Comparison of ENCODE assay signal across 9 cellular contexts in genomic region chr15:81338422-81339007, GRCh38. TPM values are rescaled to one million over a fixed set of nuclear protein-coding genes. Genes with fewer than 3 reads are reported as not detected.
DNase-seq lines count a peak whose midpoint lies in the region; ATAC-seq, FAIRE-seq and TF ChIP-seq lines count a peak whose summit lies in the region.
"Had no signal": no experiment of that assay in that cellular context is flagged by ENCODE, and none has a peak within 500 bp of the region (broad histone marks: within the 10 kb centered on the region; RNA-seq: fewer than 3 reads in every experiment).

No MANE protein-coding gene starts in this region.

- H3K9me2 ChIP-seq in Karpas-422 (replicated peaks; ENCODE audit: insufficient read depth, low read length), result no peaks in the 10 kb centered on the region

- H4K20me1 ChIP-seq in Karpas-422 (ENCODE audit: insufficient read depth, low read depth, low read length), result no peaks in the 10 kb centered on the region

- H3K36me3 Mint-ChIP-seq in type B pancreatic cell, result no peaks in the 10 kb centered on the region

- H3K27me3 Mint-ChIP-seq in type B pancreatic cell, result no peaks in the 10 kb centered on the region

- H3K9me3 ChIP-seq in HEK293 (ENCODE audit: control insufficient read depth, insufficient read depth, low read depth, low read length), result no peaks in the 10 kb centered on the region
- no peaks in the 10 kb centered on the region for H3K9me3 ChIP-seq in adipocyte (ENCODE audit: control insufficient read depth, low read length)
- no peaks in the 10 kb centered on the region for H3K9me3 ChIP-seq in heart right ventricle
- H3K9me3 ChIP-seq in small intestine (ENCODE audit: control insufficient read depth, low read depth), result no peaks in the 10 kb centered on the region
- H3K9me3 ChIP-seq in Karpas-422 (ENCODE audit: low read length), result no peaks in the 10 kb centered on the region

- CTCF ChIA-PET in HEK293 (lab: Yijun Ruan, JAX), result interaction anchor here (1.9 to 3.1 kb wide), 3 partner anchors 61 to 72 kb away, joined by 4 to 17 read pairs (median 8); no protein-coding TSS in a partner anchor

- no peak for FAIRE-seq in small intestine (lab: Jason Lieb, UNC)

- H3K4me1 ChIP-seq in HEK293 (ENCODE audit: control insufficient read depth, insufficient read depth, low read length) (peaks cover 5% of the 10 kb centered on the region; the same call in 1 of the 2 replicates), adipocyte (ENCODE audit: control insufficient read depth, insufficient read depth, low read length) (peaks cover 23% of the 10 kb centered on the region), heart right ventricle (peaks cover 0 to 28% (median 8%) of the 10 kb centered on the region in 9 donors), small intestine (ENCODE audit: control insufficient read depth in 2 of 2, insufficient read depth in 1 of 2, low read depth in 1 of 2, low read length in 1 of 2) (no peaks in the 10 kb centered on the region), Karpas-422 (ENCODE audit: low read length) (no peaks in the 10 kb centered on the region)

- H3K4me3 ChIP-seq in HEK293 (ENCODE audit: low read depth, low read length) (no peak overlapping the region), adipocyte (ENCODE audit: low read length) (peak overlapping the region; percentile 53), heart right ventricle (no peak overlapping the region), small intestine (ENCODE audit: low read depth in 1 of 2, low read length in 2 of 2) (no peak overlapping the region), Karpas-422 (ENCODE audit: low read length) (no peak overlapping the region)

- POLR2A ChIA-PET in HEK293 (lab: Yijun Ruan, JAX), result no interaction called here

- H3K9ac ChIP-seq in adipocyte (ENCODE audit: low read length), result no peak overlapping the region
- H3K9ac ChIP-seq in Karpas-422 (ENCODE audit: low read length), result no peak overlapping the region

- TF ChIP-seq CTCF in HEK293 (tag by site-specific recombination; IDR thresholded peaks at IDR 0.05) (no peak), heart right ventricle (IDR thresholded peaks at IDR 0.05) (no peak), type B pancreatic cell (conservative IDR thresholded peaks at IDR 0.05) (no peak)

- peak; percentile 52 to 82 (median 68) for ATAC-seq in heart right ventricle
- ATAC-seq: left colon had no signal

- H3K27ac Mint-ChIP-seq in type B pancreatic cell, result no peak overlapping the region

- H3K4me1 Mint-ChIP-seq in type B pancreatic cell (ENCODE audit: unreplicated experiment), result no peaks in the 10 kb centered on the region

- H3K79me2 ChIP-seq in Karpas-422 (ENCODE audit: low read length), result no peaks in the 10 kb centered on the region

- H3K36me3 ChIP-seq in HEK293 (ENCODE audit: control insufficient read depth in 2 of 2, insufficient read depth in 1 of 2, low read length in 2 of 2), result no peaks in the 10 kb centered on the region
- H3K36me3 ChIP-seq in adipocyte (ENCODE audit: control insufficient read depth, insufficient read depth, low read length, severe bottlenecking), result no peaks in the 10 kb centered on the region
- no peaks in the 10 kb centered on the region for H3K36me3 ChIP-seq in heart right ventricle
- no peaks in the 10 kb centered on the region for H3K36me3 ChIP-seq in small intestine (ENCODE audit: control insufficient read depth in 2 of 2, insufficient read depth in 2 of 2, low read length in 2 of 2)
- no peaks in the 10 kb centered on the region for H3K36me3 ChIP-seq in Karpas-422 (ENCODE audit: insufficient read depth, low read length)

- H3K27me3 ChIP-seq in adipocyte (replicated peaks; ENCODE audit: control insufficient read depth, insufficient read depth, low read length) (peaks cover 32% of the 10 kb centered on the region), heart right ventricle (no peaks in the 10 kb centered on the region), small intestine (ENCODE audit: control insufficient read depth in 2 of 2, insufficient read depth in 2 of 2, low read length in 2 of 2) (no peaks in the 10 kb centered on the region), Karpas-422 (ENCODE audit: low read length) (no peaks in the 10 kb centered on the region)

- no peak overlapping the region for H2AFZ ChIP-seq in Karpas-422 (ENCODE audit: low read length)

- no peak overlapping the region for H3K4me2 ChIP-seq in Karpas-422 (ENCODE audit: low read depth, low read length, poor library complexity, severe bottlenecking)

- no peak overlapping the region; the same call in 1 of the 2 replicates for H3K27ac ChIP-seq in HEK293 (ENCODE audit: extremely low read depth, low read depth, low read length)
- H3K27ac ChIP-seq in heart right ventricle, result peak overlapping the region in 8 of 10 donors; percentile 9 to 71 (median 54)
- no peak overlapping the region for H3K27ac ChIP-seq in small intestine (ENCODE audit: low read depth in 1 of 2, low read length in 1 of 2)
- H3K27ac ChIP-seq in Karpas-422 (ENCODE audit: low read length), result no peak overlapping the region

- H3K4me3 Mint-ChIP-seq in type B pancreatic cell, result no peak overlapping the region

- H3K9me3 Mint-ChIP-seq in type B pancreatic cell, result no peaks in the 10 kb centered on the region

- intact Hi-C loops in heart right ventricle (cut with DNase I), result loop anchor here in 3 of 10 donors (5.0 to 10.0 kb wide), 3 partner anchors 46 to 64 kb away; no protein-coding TSS in a partner anchor

- DNase-seq in adipocyte (ENCODE audit: low read depth), result peak; percentile 86
- DNase-seq in heart right ventricle, result peak in 1 of 2 donors; percentile 24
- DNase-seq in smooth muscle cell of the brain vasculature (ENCODE audit: low read depth, low spot score), result peak; percentile 31
- no peak for DNase-seq in small intestine
- DNase-seq in activated CD4-positive, alpha-beta T cell treated with anti-CD3 and anti-CD28 coated beads for 4 hours, result no peak
- no peak for DNase-seq in Karpas-422
- DNase-seq in type B pancreatic cell (ENCODE audit: extremely low spot score, unreplicated experiment), result no peak
- DNase-seq: left colon had no signal

- WGBS in heart right ventricle, 2 donors, result 55 to 63% methylated on average over 8 of the region's 8 CpGs
- 45 to 71% (median 57%) methylated on average over 8 of the region's 8 CpGs for WGBS in small intestine, 3 donors

TF ChIP-seq in HEK293, 187 proteins besides CTCF, POLR2A, EP300 and RAD21 (continues in another document):
- TF ChIP-seq ZNF701 (tag by site-specific recombination; IDR thresholded peaks at IDR 0.05) (no peak), ZNF707 (tag by site-specific recombination; IDR thresholded peaks at IDR 0.05) (no peak), ZNF561 (tag by site-specific recombination; IDR thresholded peaks at IDR 0.05; ENCODE audit: borderline replicate concordance) (no peak), ZNF837 (tag by site-specific recombination; IDR thresholded peaks at IDR 0.05) (no peak), ZNF133 (tag by site-specific recombination; IDR thresholded peaks at IDR 0.05) (no peak), ZNF560 (tag by site-specific recombination; IDR thresholded peaks at IDR 0.05; ENCODE audit: borderline replicate concordance) (no peak), ZNF2 (tag by site-specific recombination; IDR thresholded peaks at IDR 0.05) (no peak), ZNF24 (tag by site-specific recombination; IDR thresholded peaks at IDR 0.05) (no peak; the same call in 1 of the 2 replicates), ZNF488 (tag by site-specific recombination; IDR thresholded peaks at IDR 0.05) (no peak), BCL6B (tag by site-specific recombination; IDR thresholded peaks at IDR 0.05) (peak; percentile 95), ZNF654 (tag by site-specific recombination; IDR thresholded peaks at IDR 0.05; ENCODE audit: low read depth) (no peak), ZNF747 (tag by site-specific recombination; IDR thresholded peaks at IDR 0.05) (no peak), ZNF140 (tag by site-specific recombination; IDR thresholded peaks at IDR 0.05) (no peak), ZNF768 (tag by site-specific recombination; IDR thresholded peaks at IDR 0.05) (no peak)

RNA-seq across cellular contexts. Expression of gene STARD5, which starts 14.6 kb away (rescaled TPM):
- 1 to 10 TPM in 6 of 10 donors, under 1 TPM in 4; 0.70 to 3.5 (median 1.2) TPM for total RNA-seq in heart right ventricle
- 1 to 10 TPM; 2.5 to 4.7 TPM for polyA plus RNA-seq in heart right ventricle
- 10 to 100 TPM in 2 of 3 donors, 1 to 10 TPM in 1; 7.8 to 21.5 (median 12.1) TPM for polyA plus RNA-seq in small intestine
- total RNA-seq in Karpas-422 (2014; rRNA removed; shearing (Covaris generic); ENCODE audit: low replicate concordance), result 0.22 and 0.87 TPM in 2 replicates
- 7.8 and 15.1 TPM in 2 replicates for total RNA-seq in type B pancreatic cell (ENCODE audit: low replicate concordance)

RNA-seq across cellular contexts. Expression of gene TMC3, which starts 35.5 kb away (rescaled TPM):
- total RNA-seq in heart right ventricle (not detected), type B pancreatic cell (ENCODE audit: low replicate concordance) (0.07 and 0.10 TPM in 2 replicates)
- polyA plus RNA-seq in heart right ventricle (under 1 TPM in 1 of 2 donors, not detected in 1; under 0.01 TPM), small intestine (under 1 TPM in 1 of 3 donors, not detected in 2; 0.25 TPM)
- not detected in 2 replicates for total RNA-seq in Karpas-422 (2014; rRNA removed; shearing (Covaris generic); ENCODE audit: low replicate concordance)
- total RNA-seq: left colon had no signal

Comparison
In these comparisons a context has a peak if more than half of its experiments do, and no peak if none do; other contexts are left out.
1. H3K27ac ChIP-seq: peak in heart right ventricle (8 of 10); none in HEK293 (single experiment), small intestine (0 of 2) and Karpas-422 (single experiment).
2. DNase-seq: peak in adipocyte (single experiment) and smooth muscle cell of the brain vasculature (single experiment); none in small intestine (single experiment), activated CD4-positive, alpha-beta T cell treated with anti-CD3 and anti-CD28 coated beads for 4 hours (0 of 2), Karpas-422 (single experiment) and type B pancreatic cell (single experiment).